10 cellular contexts compared by ENCODE assay signal in the genomic region with DNA sequence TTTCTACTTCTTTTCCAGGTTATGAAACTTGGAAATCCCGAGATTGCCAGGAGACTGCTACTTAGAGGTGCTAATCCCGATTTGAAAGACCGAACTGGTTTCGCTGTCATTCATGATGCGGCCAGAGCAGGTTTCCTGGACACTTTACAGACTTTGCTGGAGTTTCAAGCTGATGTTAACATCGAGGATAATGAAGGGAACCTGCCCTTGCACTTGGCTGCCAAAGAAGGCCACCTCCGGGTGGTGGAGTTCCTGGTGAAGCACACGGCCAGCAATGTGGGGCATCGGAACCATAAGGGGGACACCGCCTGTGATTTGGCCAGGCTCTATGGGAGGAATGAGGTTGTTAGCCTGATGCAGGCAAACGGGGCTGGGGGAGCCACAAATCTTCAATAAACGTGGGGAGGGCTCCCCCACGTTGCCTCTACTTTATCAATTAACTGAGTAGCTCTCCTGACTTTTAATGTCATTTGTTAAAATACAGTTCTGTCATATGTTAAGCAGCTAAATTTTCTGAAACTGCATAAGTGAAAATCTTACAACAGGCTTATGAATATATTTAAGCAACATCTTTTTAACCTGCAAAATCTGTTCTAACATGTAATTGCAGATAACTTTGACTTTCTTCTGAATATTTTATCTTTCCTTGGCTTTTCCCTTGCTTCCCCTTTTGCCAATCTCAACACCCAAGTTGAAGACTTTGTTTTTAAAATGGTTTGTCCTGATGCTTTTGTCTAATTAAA. TPM values are rescaled to one million over a fixed set of nuclear protein-coding genes. Genes with fewer than 3 reads are reported as not detected.
A peak's percentile ranks its signal among the peaks of the same experiment; 100 is the strongest.
DNase-seq lines count a peak whose midpoint lies in the region; ATAC-seq and TF ChIP-seq lines count a peak whose summit lies in the region.
"Had no signal": no experiment of that assay in that cellular context is flagged by ENCODE, and none has a peak within 500 bp of the region (broad histone marks: within the 10 kb centered on the region; RNA-seq: fewer than 3 reads in every experiment).

No MANE protein-coding gene starts in this region.

- 84 to 87% methylated on average over 13 of the region's 13 CpGs for WGBS in GM23248 (ENCODE audit: low coverage in 1 of 2, low lambda C conversion rate in 2 of 2, missing lambda C conversion rate in 2 of 2), 2 experiments
- 94% methylated on average over 13 of the region's 13 CpGs for WGBS in sigmoid colon, 2 donors

- no peaks in the 10 kb centered on the region for H3K9me3 Mint-ChIP-seq in WTC11
- no peaks in the 10 kb centered on the region for H3K9me3 Mint-ChIP-seq in activated naive CD8-positive, alpha-beta T cell treated with anti-CD3 and anti-CD28 coated beads for 36 hours
- H3K9me3 Mint-ChIP-seq: activated B cell treated with CpG ODN at 0.5 μM for 24 hours; central memory CD8-positive, alpha-beta T cell had no signal

- TF ChIP-seq EP300 in sigmoid colon (IDR thresholded peaks at IDR 0.05) = no peak

- no peaks in the 10 kb centered on the region for H3K9me2 ChIP-seq in GM23248 (ENCODE audit: insufficient read depth)

- TF ChIP-seq CTCF in WTC11 (IDR thresholded peaks at IDR 0.05) (no peak), sigmoid colon (IDR thresholded peaks at IDR 0.05) (no peak)

- H3K27me3 ChIP-seq in GM23248 (replicated peaks; ENCODE audit: insufficient read depth) (no peaks in the 10 kb centered on the region), sigmoid colon (no peaks in the 10 kb centered on the region)

- no peak overlapping the region for H3K4me3 Mint-ChIP-seq in WTC11
- H3K4me3 Mint-ChIP-seq in activated naive CD8-positive, alpha-beta T cell treated with anti-CD3 and anti-CD28 coated beads for 36 hours = no peak overlapping the region
- H3K4me3 Mint-ChIP-seq: activated B cell treated with CpG ODN at 0.5 μM for 24 hours; central memory CD8-positive, alpha-beta T cell had no signal

- no peak overlapping the region for H3K4me2 ChIP-seq in GM23248 (ENCODE audit: unreplicated experiment)

- peaks cover 61% of the 10 kb centered on the region for H3K79me2 ChIP-seq in GM23248 (ENCODE audit: insufficient read depth)

- no peak for TF ChIP-seq POLR2A in sigmoid colon (IDR thresholded peaks at IDR 0.05)

- no peaks in the 10 kb centered on the region for H4K20me1 ChIP-seq in GM23248 (ENCODE audit: insufficient read depth)

- H3K4me1 ChIP-seq in GM23248 (ENCODE audit: insufficient read depth) = peaks cover 26% of the 10 kb centered on the region
- H3K4me1 ChIP-seq in sigmoid colon = peaks cover 0 to 26% (median 8%) of the 10 kb centered on the region in 4 donors

- ATAC-seq in WTC11 (no peak), GM21526 (IDR thresholded peaks at IDR 0.05; ENCODE audit: low FRiP score, unreplicated experiment) (no peak)
- ATAC-seq: left lobe of liver had no signal

- H3K36me3 ChIP-seq in GM23248 (ENCODE audit: low read depth) = no peaks in the 10 kb centered on the region
- no peaks in the 10 kb centered on the region for H3K36me3 ChIP-seq in sigmoid colon

- peaks cover 20% of the 10 kb centered on the region for H3F3A ChIP-seq in GM23248 (ENCODE audit: insufficient read depth)

- no peak overlapping the region for H3K27ac Mint-ChIP-seq in WTC11
- no peak overlapping the region for H3K27ac Mint-ChIP-seq in activated naive CD8-positive, alpha-beta T cell treated with anti-CD3 and anti-CD28 coated beads for 36 hours
- H3K27ac Mint-ChIP-seq: activated B cell treated with CpG ODN at 0.5 μM for 24 hours had no signal

- H3K9ac ChIP-seq in GM23248 = no peak overlapping the region

- in situ Hi-C loops in GM23248 (cut with MboI) = no loop called here

- peaks cover 96% of the 10 kb centered on the region for H3K27me3 Mint-ChIP-seq in WTC11 (ENCODE audit: low read depth)
- H3K27me3 Mint-ChIP-seq in activated naive CD8-positive, alpha-beta T cell treated with anti-CD3 and anti-CD28 coated beads for 36 hours = peaks cover 63% of the 10 kb centered on the region

- peak overlapping the region; percentile 63 for H2AFZ ChIP-seq in GM23248

- POLR2A ChIA-PET in WTC11 (lab: Charles Lee) = no interaction called here

- CTCF ChIA-PET in WTC11 (lab: Charles Lee) = no interaction called here

- DNase-seq in GM23248 (no peak), NCI-H1105 treated with DMSO at 0.1 percent for 48 hours (lab: John Stamatoyannopoulos, UW) (peak; percentile 61), WTC11 (ENCODE audit: low spot score) (peak; percentile 24), sigmoid colon (no peak)
- DNase-seq in activated naive CD4-positive, alpha-beta T cell treated with Interleukin-2 at 50 U/mL for 16 hours = no peak
- no peak for DNase-seq in activated naive CD8-positive, alpha-beta T cell treated with anti-CD3 and anti-CD28 coated beads for 36 hours
- DNase-seq: activated B cell treated with CpG ODN at 0.5 μM for 24 hours had no signal

- intact Hi-C loops in sigmoid colon (cut with DNase I) = loop anchor here (10.0 kb wide), 1 partner anchor 541 kb away; a partner anchor contains a TSS

- H3K27ac ChIP-seq in GM23248 (no peak overlapping the region), sigmoid colon (peak overlapping the region in 3 of 4 donors; percentile 91 to 98 (median 96))

- peaks cover 31% of the 10 kb centered on the region for H3K4me1 Mint-ChIP-seq in WTC11
- H3K4me1 Mint-ChIP-seq in activated naive CD8-positive, alpha-beta T cell treated with anti-CD3 and anti-CD28 coated beads for 36 hours = peaks cover 30% of the 10 kb centered on the region

- H3K9me3 ChIP-seq in GM23248 (ENCODE audit: low read depth) (no peaks in the 10 kb centered on the region), sigmoid colon (no peaks in the 10 kb centered on the region)

- H3K36me3 Mint-ChIP-seq in WTC11 = no peaks in the 10 kb centered on the region
- H3K36me3 Mint-ChIP-seq in activated naive CD8-positive, alpha-beta T cell treated with anti-CD3 and anti-CD28 coated beads for 36 hours = peaks cover 7% of the 10 kb centered on the region

- H3K4me3 ChIP-seq in GM23248 (no peak overlapping the region), sigmoid colon (no peak overlapping the region)

TF ChIP-seq in WTC11, 78 proteins besides CTCF, POLR2A, EP300 and RAD21:
- TF ChIP-seq FOXJ3 (CRISPR knock-in tag; IDR thresholded peaks at IDR 0.05; ENCODE audit: borderline replicate concordance) (no peak), SMAD4 (CRISPR knock-in tag; IDR thresholded peaks at IDR 0.05) (no peak)
- TF ChIP-seq, protein P1, sequence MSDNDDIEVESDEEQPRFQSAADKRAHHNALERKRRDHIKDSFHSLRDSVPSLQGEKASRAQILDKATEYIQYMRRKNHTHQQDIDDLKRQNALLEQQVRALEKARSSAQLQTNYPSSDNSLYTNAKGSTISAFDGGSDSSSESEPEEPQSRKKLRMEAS (CRISPR knock-in tag; IDR thresholded peaks at IDR 0.05) = no peak

RNA-seq across cellular contexts. Expression of a gene that starts 4.0 kb away (rescaled TPM):
- total RNA-seq in GM23248 (2014; rRNA removed; shearing (Covaris generic)) = 17.3 and 19.2 TPM in 2 replicates
- polyA plus RNA-seq in GM23248 (2016; fragmentation: Nextera tagmentation; extraction: Ambion mirVana) (11.7 and 12.6 TPM in 2 replicates), sigmoid colon (10 to 100 TPM; 10.9 to 13.5 (median 12.0) TPM)
- total RNA-seq in WTC11 (2021) (0.11 to 0.14 TPM in 2 of 3 replicates, not detected in the other), sigmoid colon (10 to 100 TPM; 25.8 to 31.7 (median 29.6) TPM)
- total RNA-seq in activated naive CD8-positive, alpha-beta T cell treated with anti-CD3 and anti-CD28 coated beads for 36 hours = 10 to 100 TPM; 13.0 to 13.6 TPM

RNA-seq across cellular contexts. Expression of a gene that starts 14.0 kb away (rescaled TPM):
- 49.1 and 53.9 TPM in 2 replicates for total RNA-seq in GM23248 (2014; rRNA removed; shearing (Covaris generic))
- polyA plus RNA-seq in GM23248 (2016; fragmentation: Nextera tagmentation; extraction: Ambion mirVana) (7.2 and 9.5 TPM in 2 replicates), sigmoid colon (10 to 100 TPM; 27.5 to 39.0 (median 31.0) TPM)
- total RNA-seq in WTC11 (2021) (50.4 to 53.5 TPM (median 53.5 TPM) in 3 replicates), sigmoid colon (10 to 100 TPM; 53.9 to 59.3 (median 55.6) TPM)
- total RNA-seq in activated naive CD8-positive, alpha-beta T cell treated with anti-CD3 and anti-CD28 coated beads for 36 hours = 10 to 100 TPM; 83.7 to 88.5 TPM

Comparison
In these comparisons a context has a peak if more than half of its experiments do, and no peak if none do; other contexts are left out.
1. DNase-seq: peak in NCI-H1105 treated with DMSO at 0.1 percent for 48 hours (single experiment) and WTC11 (single experiment); none in GM23248 (single experiment), sigmoid colon (single experiment), activated naive CD4-positive, alpha-beta T cell treated with Interleukin-2 at 50 U/mL for 16 hours (single experiment) and activated naive CD8-positive, alpha-beta T cell treated with anti-CD3 and anti-CD28 coated beads for 36 hours (single experiment).
2. RNA of a gene that starts 4.0 kb away (total RNA-seq): 25.8 to 31.7 TPM in sigmoid colon, 17.3 to 19.2 TPM in GM23248 and 13.0 to 13.6 TPM in activated naive CD8-positive, alpha-beta T cell treated with anti-CD3 and anti-CD28 coated beads for 36 hours; 0.11 to 0.14 TPM in WTC11; every median in the first group is over 10 times any median in the second.